33 cellular contexts compared by ENCODE assay signal in the genomic region with DNA sequence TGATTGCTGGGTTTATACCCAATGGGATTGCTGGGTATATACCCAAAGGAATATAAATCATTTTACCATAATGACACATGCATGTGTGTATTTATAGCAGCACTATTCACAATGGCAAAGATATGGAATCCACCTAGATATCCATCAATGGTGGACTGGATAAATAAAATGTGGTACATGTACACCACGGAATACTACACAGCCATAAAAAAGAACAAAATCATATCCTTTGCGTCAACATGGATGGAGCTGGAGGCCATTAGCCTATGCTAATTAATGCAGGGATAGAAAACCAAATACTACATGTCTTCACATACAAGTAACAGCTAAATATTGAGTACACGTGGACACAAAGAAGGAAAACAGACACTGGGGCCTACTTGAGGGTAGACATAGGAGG. TPM values are rescaled to one million over a fixed set of nuclear protein-coding genes. Genes with fewer than 3 reads are reported as not detected.
"Had no signal": no experiment of that assay in that cellular context is flagged by ENCODE, and none has a peak within 500 bp of the region (broad histone marks: within the 10 kb centered on the region; RNA-seq: fewer than 3 reads in every experiment).

No MANE protein-coding gene starts in this region.

- ATAC-seq: activated CD4-positive, alpha-beta T cell treated with anti-CD3 and anti-CD28 coated beads for 36 hours; activated T-cell treated with anti-CD3 and anti-CD28 coated beads, Interleukin-2, amount 50 U/mL, for 4 hours; activated T-helper 17 cell treated with anti-CD3 and anti-CD28 coated beads, Interleukin-2, amount 50 U/mL, for 72 hours; effector memory CD8-positive, alpha-beta T cell; gastroesophageal sphincter; heart right ventricle; T-helper 17 cell had no signal

- H3K27me3 ChIP-seq: brain microvascular endothelial cell, dorsolateral prefrontal cortex, esophagus squamous epithelium, gastroesophageal sphincter, heart right ventricle, hepatocyte had no signal

- DNase-seq: activated B cell treated with CpG ODN at 0.5 μM for 24 hours; activated CD4-positive, alpha-beta memory T cell treated with anti-CD3 and anti-CD28 coated beads, Interleukin-2, amount 10 ng/mL, durations not matched to agents 7 days and 5 days; activated CD4-positive, alpha-beta T cell treated with anti-CD3 and anti-CD28 coated beads for 36 hours; activated CD4-positive, alpha-beta T cell treated with anti-CD3 and anti-CD28 coated beads, Interleukin-2, amount 10 ng/mL, durations not matched to agents 24 days and 14 days; activated CD4-positive, CD25-positive, alpha-beta regulatory T cell treated with anti-CD3 and anti-CD28 coated beads, Interleukin-2, amount 50 U/mL, for 72 hours; activated CD8-positive, alpha-beta memory T cell treated with anti-CD3 and anti-CD28 coated beads, Interleukin-2, amount 50 U/mL, for 48 hours; activated effector memory CD4-positive, alpha-beta T cell treated with Interleukin-2 at 50 U/mL for 16 hours; activated gamma-delta T cell treated with Interleukin-2 at 50 U/mL for 16 hours; activated naive CD4-positive, alpha-beta T cell treated with anti-CD3 and anti-CD28 coated beads, Interleukin-2, amount 50 U/mL, for 16 hours; activated naive CD4-positive, alpha-beta T cell treated with Interleukin-2 at 50 U/mL for 16 hours; activated T-cell treated with anti-CD3 and anti-CD28 coated beads for 4 hours; activated T-cell treated with anti-CD3 and anti-CD28 coated beads, Interleukin-2, amount 50 U/mL, for 4 hours; amniotic stem cell; anterior cingulate cortex; brain microvascular endothelial cell; dorsolateral prefrontal cortex; effector memory CD8-positive, alpha-beta T cell; esophagus squamous epithelium; foreskin melanocyte; heart right ventricle; T-helper 17 cell; T1000; WERI-Rb-1 had no signal

- H3K36me3 Mint-ChIP-seq: activated naive CD8-positive, alpha-beta T cell had no signal

- H3K27ac Mint-ChIP-seq: activated B cell treated with CpG ODN at 0.5 μM for 24 hours; activated CD4-positive, alpha-beta memory T cell treated with anti-CD3 and anti-CD28 coated beads, Interleukin-2, amount 10 ng/mL, durations not matched to agents 7 days and 5 days; activated CD4-positive, alpha-beta T cell treated with anti-CD3 and anti-CD28 coated beads for 36 hours; activated CD4-positive, alpha-beta T cell treated with anti-CD3 and anti-CD28 coated beads, Interleukin-2, amount 10 ng/mL, durations not matched to agents 24 days and 14 days; activated naive CD8-positive, alpha-beta T cell; activated T-helper 17 cell treated with anti-CD3 and anti-CD28 coated beads, Interleukin-2, amount 50 U/mL, for 72 hours; dendritic cell treated with granulocyte-macrophage colony-stimulating factor and Interleukin-4, amounts not matched to agents 40 ng/mL and 50 ng/mL, for 4 days; effector memory CD8-positive, alpha-beta T cell; T-helper 17 cell; T-helper 2 cell treated with Interferon-gamma antibody and Interleukin-4, amounts not matched to agents 5 μg/mL and 100 μg/mL, for 36 hours had no signal

- H3K4me1 ChIP-seq: esophagus squamous epithelium, gastroesophageal sphincter, heart right ventricle had no signal

- H3K4me1 Mint-ChIP-seq: activated B cell treated with CpG ODN at 0.5 μM for 24 hours; activated CD4-positive, alpha-beta memory T cell treated with anti-CD3 and anti-CD28 coated beads, Interleukin-2, amount 10 ng/mL, durations not matched to agents 7 days and 5 days; activated CD4-positive, alpha-beta T cell treated with anti-CD3 and anti-CD28 coated beads for 36 hours; activated CD4-positive, alpha-beta T cell treated with anti-CD3 and anti-CD28 coated beads, Interleukin-2, amount 10 ng/mL, durations not matched to agents 24 days and 14 days; activated T-helper 17 cell treated with anti-CD3 and anti-CD28 coated beads, Interleukin-2, amount 50 U/mL, for 72 hours; central memory CD8-positive, alpha-beta T cell had no signal

- H3K4me3 ChIP-seq: coronary artery, dorsolateral prefrontal cortex, esophagus squamous epithelium, gastroesophageal sphincter, heart right ventricle, hepatocyte had no signal

- H3K36me3 ChIP-seq: brain microvascular endothelial cell had no signal

- H3K9me3 Mint-ChIP-seq: activated B cell treated with CpG ODN at 0.5 μM for 24 hours; activated CD4-positive, alpha-beta memory T cell treated with anti-CD3 and anti-CD28 coated beads, Interleukin-2, amount 10 ng/mL, durations not matched to agents 7 days and 5 days; activated CD4-positive, alpha-beta T cell treated with anti-CD3 and anti-CD28 coated beads, Interleukin-2, amount 10 ng/mL, durations not matched to agents 24 days and 14 days; activated T-helper 17 cell treated with anti-CD3 and anti-CD28 coated beads, Interleukin-2, amount 50 U/mL, for 72 hours; central memory CD8-positive, alpha-beta T cell; dendritic cell treated with granulocyte-macrophage colony-stimulating factor and Interleukin-4, amounts not matched to agents 40 ng/mL and 50 ng/mL, for 4 days; effector memory CD8-positive, alpha-beta T cell; T-helper 2 cell treated with Interferon-gamma antibody and Interleukin-4, amounts not matched to agents 5 μg/mL and 100 μg/mL, for 36 hours had no signal

- H2AFZ ChIP-seq: hepatocyte had no signal

- H3K9me3 ChIP-seq: esophagus squamous epithelium, gastroesophageal sphincter had no signal

- H3K4me3 Mint-ChIP-seq: activated B cell treated with CpG ODN at 0.5 μM for 24 hours; activated CD4-positive, alpha-beta memory T cell treated with anti-CD3 and anti-CD28 coated beads, Interleukin-2, amount 10 ng/mL, durations not matched to agents 7 days and 5 days; activated CD4-positive, alpha-beta T cell treated with anti-CD3 and anti-CD28 coated beads for 36 hours; activated CD4-positive, alpha-beta T cell treated with anti-CD3 and anti-CD28 coated beads, Interleukin-2, amount 10 ng/mL, durations not matched to agents 24 days and 14 days; activated naive CD8-positive, alpha-beta T cell; activated T-cell treated with anti-CD3 and anti-CD28 coated beads, Interleukin-2, amount 50 U/mL, for 4 hours; activated T-helper 17 cell treated with anti-CD3 and anti-CD28 coated beads, Interleukin-2, amount 50 U/mL, for 72 hours; central memory CD8-positive, alpha-beta T cell; dendritic cell treated with granulocyte-macrophage colony-stimulating factor and Interleukin-4, amounts not matched to agents 40 ng/mL and 50 ng/mL, for 4 days; effector memory CD8-positive, alpha-beta T cell; T-helper 17 cell; T-helper 2 cell treated with Interferon-gamma antibody and Interleukin-4, amounts not matched to agents 5 μg/mL and 100 μg/mL, for 36 hours had no signal

- H3K27me3 Mint-ChIP-seq: activated B cell treated with CpG ODN at 0.5 μM for 24 hours; dendritic cell treated with granulocyte-macrophage colony-stimulating factor and Interleukin-4, amounts not matched to agents 40 ng/mL and 50 ng/mL, for 4 days; T-helper 17 cell had no signal

- H3K4me2 ChIP-seq: hepatocyte had no signal

- H3K79me2 ChIP-seq: hepatocyte had no signal

- H3K27ac ChIP-seq: brain microvascular endothelial cell, coronary artery, dorsolateral prefrontal cortex, epithelial cell of prostate, esophagus squamous epithelium, gastroesophageal sphincter, heart right ventricle, hepatocyte, WERI-Rb-1 had no signal

RNA-seq across cellular contexts. Expression of a gene that starts 22.6 kb away (rescaled TPM):
- total RNA-seq: activated CD4-positive, alpha-beta memory T cell treated with anti-CD3 and anti-CD28 coated beads, Interleukin-2, amount 10 ng/mL, durations not matched to agents 7 days and 5 days; activated T-helper 17 cell treated with anti-CD3 and anti-CD28 coated beads, Interleukin-2, amount 50 U/mL, for 72 hours; bronchial epithelial cell had no signal
